Comparison of ENCODE assay signal across 10 cellular contexts in genomic region chr7:43636093-43636492, GRCh38. TPM values are rescaled to one million over a fixed set of nuclear protein-coding genes. Genes with fewer than 3 reads are reported as not detected.
DNase-seq lines count a peak whose midpoint lies in the region; TF ChIP-seq lines count a peak whose summit lies in the region.
"Had no signal": no experiment of that assay in that cellular context is flagged by ENCODE, and none has a peak within 500 bp of the region (broad histone marks: within the 10 kb centered on the region; RNA-seq: fewer than 3 reads in every experiment).

No MANE protein-coding gene starts in this region.

- no peak overlapping the region for H3K4me3 Mint-ChIP-seq in chondrocyte (ENCODE audit: unreplicated experiment)
- H3K4me3 Mint-ChIP-seq in endodermal cell, result no peak overlapping the region
- H3K4me3 Mint-ChIP-seq: activated naive CD8-positive, alpha-beta T cell treated with anti-CD3 and anti-CD28 coated beads, Interleukin-2, amount 50 U/mL, for 24 hours had no signal

- peaks cover 62% of the 10 kb centered on the region for H3K4me1 Mint-ChIP-seq in chondrocyte (ENCODE audit: low read depth)
- H3K4me1 Mint-ChIP-seq in endodermal cell, result peaks cover 13% of the 10 kb centered on the region

- H3K27ac Mint-ChIP-seq in chondrocyte (ENCODE audit: unreplicated experiment) (peak overlapping the region; percentile 68), endodermal cell (no peak overlapping the region)

- DNase-seq in EH (ENCODE audit: low read depth), result peak; percentile 71
- peak; percentile 93 for DNase-seq in NCI-H2029 (lab: John Stamatoyannopoulos, UW)
- no peak for DNase-seq in chondrocyte (ENCODE audit: low spot score)
- DNase-seq in islet precursor cell, result no peak
- DNase-seq in NCI-H82 (lab: John Stamatoyannopoulos, UW), result no peak
- DNase-seq in NCI-H510A (lab: John Stamatoyannopoulos, UW), result no peak
- no peak for DNase-seq in endodermal cell
- DNase-seq: activated naive CD8-positive, alpha-beta T cell treated with anti-CD3 and anti-CD28 coated beads, Interleukin-2, amount 50 U/mL, for 24 hours; stimulated activated CD4-positive, alpha-beta T cell treated with anti-CD3 and anti-CD28 coated beads, Interleukin-15, amount 100 ng/mL, for 24 hours had no signal

- H3K27me3 ChIP-seq in neutrophil, result no peaks in the 10 kb centered on the region
- no peaks in the 10 kb centered on the region for H3K27me3 ChIP-seq in endodermal cell (ENCODE audit: control insufficient read depth, insufficient read depth, low read length, poor library complexity, severe bottlenecking)

- no peak for TF ChIP-seq CTCF in chondrocyte (IDR thresholded peaks at IDR 0.05)
- no peak for TF ChIP-seq CTCF in neutrophil (IDR thresholded peaks at IDR 0.05)
- no peak for TF ChIP-seq CTCF in endodermal cell (conservative IDR thresholded peaks at IDR 0.05)

- WGBS in endodermal cell (ENCODE audit: insufficient coverage in 1 of 2, insufficient read length in 1 of 2), 2 experiments, result 91 to 100% methylated on average over 2 to 6 of the region's 6 CpGs

- peaks cover 83% of the 10 kb centered on the region for H3K36me3 ChIP-seq in neutrophil
- H3K36me3 ChIP-seq in endodermal cell (ENCODE audit: control insufficient read depth, insufficient read depth, low read length), result peaks cover 72% of the 10 kb centered on the region

- H3K27ac ChIP-seq in neutrophil, result peak overlapping the region; percentile 36
- H3K27ac ChIP-seq in endodermal cell (ENCODE audit: low read depth, low read length), result no peak overlapping the region

- H3K4me3 ChIP-seq in neutrophil (ENCODE audit: low read depth in 1 of 2, low read length in 1 of 2) (no peak overlapping the region), endodermal cell (ENCODE audit: low read length) (no peak overlapping the region)

- peaks cover 22% of the 10 kb centered on the region for H3K36me3 Mint-ChIP-seq in chondrocyte (ENCODE audit: low read depth)
- H3K36me3 Mint-ChIP-seq in endodermal cell (ENCODE audit: low read depth), result peaks cover 83% of the 10 kb centered on the region

- no peaks in the 10 kb centered on the region for H3K9me3 ChIP-seq in neutrophil
- H3K9me3 ChIP-seq in endodermal cell (ENCODE audit: control insufficient read depth, low read length), result no peaks in the 10 kb centered on the region

- H3K4me1 ChIP-seq in neutrophil (ENCODE audit: control insufficient read depth in 1 of 2, insufficient read depth in 1 of 2, low read depth in 1 of 2, low read length in 1 of 2), result no peaks in the 10 kb centered on the region
- H3K4me1 ChIP-seq in endodermal cell (ENCODE audit: control insufficient read depth, insufficient read depth, low read length), result peaks cover 4% of the 10 kb centered on the region

- H3K9me3 Mint-ChIP-seq in chondrocyte (ENCODE audit: low read depth), result no peaks in the 10 kb centered on the region
- H3K9me3 Mint-ChIP-seq in endodermal cell, result no peaks in the 10 kb centered on the region
- H3K9me3 Mint-ChIP-seq: activated naive CD8-positive, alpha-beta T cell treated with anti-CD3 and anti-CD28 coated beads, Interleukin-2, amount 50 U/mL, for 24 hours had no signal

- H3K27me3 Mint-ChIP-seq in chondrocyte (ENCODE audit: low read depth), result no peaks in the 10 kb centered on the region
- no peaks in the 10 kb centered on the region for H3K27me3 Mint-ChIP-seq in endodermal cell (ENCODE audit: insufficient read depth)
- H3K27me3 Mint-ChIP-seq: activated naive CD8-positive, alpha-beta T cell treated with anti-CD3 and anti-CD28 coated beads, Interleukin-2, amount 50 U/mL, for 24 hours had no signal

- H3K9ac ChIP-seq in endodermal cell (ENCODE audit: extremely low read depth, low read length, poor library complexity, severe bottlenecking), result no peak overlapping the region

RNA-seq across cellular contexts. Expression of gene STK17A, which starts 53.2 kb away (rescaled TPM):
- total RNA-seq in chondrocyte (17.1 to 35.0 TPM (median 35.0 TPM) in 3 replicates), endodermal cell (10 to 100 TPM; 15.6 to 18.4 TPM)
- polyA plus RNA-seq in endodermal cell (2013, experiment 1 of 2), result 10.0 TPM
- polyA plus RNA-seq in endodermal cell (2013, experiment 2 of 2), result 9.3 TPM

Comparison
In these comparisons a context has a peak if more than half of its experiments do, and no peak if none do; other contexts are left out.
1. DNase-seq: peak in EH (single experiment) and NCI-H2029 (single experiment); none in chondrocyte (single experiment), islet precursor cell (single experiment), NCI-H82 (single experiment), NCI-H510A (single experiment) and endodermal cell (single experiment).